ENCODE assay signal across 1 cellular context in genomic region chr18:50404752-50405581, GRCh38. TPM values are rescaled to one million over a fixed set of nuclear protein-coding genes. Genes with fewer than 3 reads are reported as not detected.
"Had no signal": no experiment of that assay in that cellular context is flagged by ENCODE, and none has a peak within 500 bp of the region (broad histone marks: within the 10 kb centered on the region; RNA-seq: fewer than 3 reads in every experiment).

No MANE protein-coding gene starts in this region.

RNA-seq across cellular contexts. Expression of gene SKA1, which starts 30.1 kb away (rescaled TPM):
- total RNA-seq: thoracic aorta had no signal
